13 cellular contexts compared by ENCODE assay signal in genomic region chr11:21865541-21865940, GRCh38.
DNase-seq lines count a peak whose midpoint lies in the region; TF ChIP-seq lines count a peak whose summit lies in the region.
"Had no signal": no experiment of that assay in that cellular context is flagged by ENCODE, and none has a peak within 500 bp of the region (broad histone marks: within the 10 kb centered on the region; RNA-seq: fewer than 3 reads in every experiment).

No MANE protein-coding gene starts in this region.

- H3K4me1 Mint-ChIP-seq in progenitor cell of endocrine pancreas (ENCODE audit: low read depth), result peaks cover under 1% of the 10 kb centered on the region
- H3K4me1 Mint-ChIP-seq: B cell had no signal

- no peak overlapping the region for H3K4me3 Mint-ChIP-seq in progenitor cell of endocrine pancreas (ENCODE audit: low read depth)
- H3K4me3 Mint-ChIP-seq: B cell; CD4-positive, alpha-beta T cell; CD8-positive, alpha-beta T cell had no signal

- peak; percentile 2 for DNase-seq in NCI-H2227 (lab: John Stamatoyannopoulos, UW; ENCODE audit: unreplicated experiment)
- DNase-seq in NCI-H2227 treated with DMSO at 0.1 percent for 48 hours (lab: John Stamatoyannopoulos, UW), result no peak
- DNase-seq in progenitor cell of endocrine pancreas (ENCODE audit: low spot score, unreplicated experiment), result no peak
- DNase-seq in glomerular visceral epithelial cell (ENCODE audit: extremely low spot score), result no peak
- DNase-seq: AML-193; Caco-2; Calu3; CD4-positive, alpha-beta T cell; CD8-positive, alpha-beta T cell; DMS79 treated with DMSO at 0.1 percent for 48 hours; GF-D8 had no signal

- no peak for TF ChIP-seq CTCF in progenitor cell of endocrine pancreas (IDR thresholded peaks at IDR 0.05; ENCODE audit: unreplicated experiment)

- H3K27me3 Mint-ChIP-seq in progenitor cell of endocrine pancreas, result no peaks in the 10 kb centered on the region
- H3K27me3 Mint-ChIP-seq: B cell; CD4-positive, alpha-beta T cell had no signal

- H3K36me3 Mint-ChIP-seq in progenitor cell of endocrine pancreas (ENCODE audit: insufficient read depth), result no peaks in the 10 kb centered on the region
- H3K36me3 Mint-ChIP-seq: CD8-positive, alpha-beta T cell had no signal

- peak overlapping the region; percentile 33 for H3K27ac Mint-ChIP-seq in progenitor cell of endocrine pancreas
- H3K27ac Mint-ChIP-seq: B cell; CD4-positive, alpha-beta T cell; CD8-positive, alpha-beta T cell had no signal

- H3K9me3 Mint-ChIP-seq in progenitor cell of endocrine pancreas (ENCODE audit: low read depth), result no peaks in the 10 kb centered on the region
- H3K9me3 Mint-ChIP-seq: CD4-positive, alpha-beta T cell had no signal

TF ChIP-seq in PFSK-1, 5 proteins besides CTCF, POLR2A, EP300 and RAD21:
- TF ChIP-seq REST (IDR thresholded peaks at IDR 0.05; ENCODE audit: insufficient read depth in 1 of 2, low read depth in 2 of 2, low read length in 2 of 2) (no peak), SIN3A (IDR thresholded peaks at IDR 0.05; ENCODE audit: borderline replicate concordance, insufficient read depth, low read length) (peak; percentile 25; the same call in 1 of the 2 replicates)
